In genomic region chr10:69247313-69247710, GRCh38 we compare ENCODE assay signal across 25 cellular contexts. TPM values are rescaled to one million over a fixed set of nuclear protein-coding genes. Genes with fewer than 3 reads are reported as not detected.
"Had no signal": no experiment of that assay in that cellular context is flagged by ENCODE, and none has a peak within 500 bp of the region (broad histone marks: within the 10 kb centered on the region; RNA-seq: fewer than 3 reads in every experiment).

No MANE protein-coding gene starts in this region.

- H3K4me1 Mint-ChIP-seq: immature natural killer cell, memory B cell, naive B cell had no signal

- H3K27me3 Mint-ChIP-seq: memory B cell, naive B cell had no signal

- H3K27ac Mint-ChIP-seq: memory B cell, mesothelial cell of epicardium, naive B cell had no signal

- H3K79me2 ChIP-seq: hepatocyte had no signal

- H3K4me1 ChIP-seq: left lung, left ventricle myocardium inferior, lower lobe of right lung had no signal

- H3K4me2 ChIP-seq: hepatocyte had no signal

- FAIRE-seq: islet of Langerhans, keratinocyte, kidney had no signal

- H3K27ac ChIP-seq: hepatocyte, left lung, left ventricle myocardium inferior, lower lobe of right lung had no signal

- H3K4me3 Mint-ChIP-seq: immature natural killer cell, memory B cell, mesothelial cell of epicardium, naive B cell had no signal

- H3K9me3 ChIP-seq: left lung, lower lobe of right lung, mucosa of descending colon had no signal

- DNase-seq: hippocampal formation, hypothalamus, immature natural killer cell, islet precursor cell, kidney, kidney glomerular epithelial cell, left cardiac atrium, left colon, left lung, left ventricle myocardium inferior, left ventricle myocardium superior, lower lobe of right lung, mammary epithelial cell, mesenchymal stem cell, mesendoderm, midbrain, mucosa of descending colon, naive B cell had no signal

- H3K9me3 Mint-ChIP-seq: immature natural killer cell, memory B cell, mesothelial cell of epicardium had no signal

- H3K4me3 ChIP-seq: hepatocyte, left lung, left ventricle myocardium inferior, lower lobe of right lung, lung, mucosa of descending colon had no signal

- H3K36me3 Mint-ChIP-seq: immature natural killer cell, mesothelial cell of epicardium, naive B cell had no signal

- H2AFZ ChIP-seq: hepatocyte had no signal

- H3K27me3 ChIP-seq: hepatocyte, left lung had no signal

- H3K36me3 ChIP-seq: left lung, left ventricle myocardium inferior, lower lobe of right lung had no signal

RNA-seq across cellular contexts. Expression of gene HKDC1, which starts 27.2 kb away (rescaled TPM):
- total RNA-seq: left ventricle myocardium inferior, left ventricle myocardium superior, lung microvascular endothelial cell, mesothelial cell of epicardium had no signal
